ENCODE assay signal across 9 cellular contexts in the genomic region with DNA sequence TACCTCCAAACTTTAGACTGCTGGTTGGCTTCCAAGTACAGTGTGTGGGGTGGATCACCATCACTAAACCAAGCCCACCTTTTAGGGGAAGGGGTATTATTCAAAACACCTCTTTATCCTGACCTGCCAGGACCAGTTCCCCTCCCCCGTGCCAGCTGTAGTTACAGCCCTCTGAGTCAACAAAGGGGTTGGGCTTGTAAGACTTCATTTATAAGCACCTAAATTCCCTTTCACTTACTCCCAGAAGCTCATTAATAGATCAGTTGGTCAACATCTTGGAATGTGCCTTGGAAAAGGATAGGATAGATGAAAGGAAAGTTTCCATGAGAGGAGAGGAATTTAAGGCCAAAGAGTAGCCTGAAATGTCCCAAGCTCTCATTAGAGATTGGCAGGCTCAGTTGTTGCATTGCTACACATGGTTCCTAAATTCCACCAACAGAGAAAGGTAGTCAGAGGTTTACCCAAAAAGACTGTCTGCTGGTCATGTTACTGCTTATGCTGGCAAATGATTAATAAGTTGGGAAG. TPM values are rescaled to one million over a fixed set of nuclear protein-coding genes. Genes with fewer than 3 reads are reported as not detected.
DNase-seq lines count a peak whose midpoint lies in the region; ATAC-seq and TF ChIP-seq lines count a peak whose summit lies in the region.
"Had no signal": no experiment of that assay in that cellular context is flagged by ENCODE, and none has a peak within 500 bp of the region (broad histone marks: within the 10 kb centered on the region; RNA-seq: fewer than 3 reads in every experiment).

No MANE protein-coding gene starts in this region.

- no peaks in the 10 kb centered on the region for H3K27me3 ChIP-seq in kidney epithelial cell (ENCODE audit: control insufficient read depth, insufficient read depth, low read length)
- H3K27me3 ChIP-seq: neutrophil had no signal

- no peak overlapping the region for H3K4me3 ChIP-seq in kidney epithelial cell (ENCODE audit: low read depth, low read length)

- H3K36me3 Mint-ChIP-seq in activated CD8-positive, alpha-beta T cell treated with anti-CD3 and anti-CD28 coated beads, Interleukin-2, amount 10 ng/mL, durations not matched to agents 7 days and 5 days (ENCODE audit: low read depth) = peaks cover 2% of the 10 kb centered on the region

- DNase-seq in A172 (ENCODE audit: low spot score) (peak; percentile 74), H4 (ENCODE audit: low spot score) (peak; percentile 23), kidney epithelial cell (ENCODE audit: low read depth) (peak; percentile 94), occipital lobe (lab: John Stamatoyannopoulos, UW) (no peak), GM20000 (ENCODE audit: low spot score) (no peak), HEK293T (ENCODE audit: extremely low spot score) (no peak)
- no peak for DNase-seq in activated CD8-positive, alpha-beta T cell treated with anti-CD3 and anti-CD28 coated beads, Interleukin-2, amount 10 ng/mL, durations not matched to agents 7 days and 5 days

- H3K4me1 Mint-ChIP-seq in activated CD8-positive, alpha-beta T cell treated with anti-CD3 and anti-CD28 coated beads, Interleukin-2, amount 10 ng/mL, durations not matched to agents 7 days and 5 days (ENCODE audit: low read depth) = peaks cover 45% of the 10 kb centered on the region

- no peak for TF ChIP-seq CTCF in kidney epithelial cell (IDR thresholded peaks at IDR 0.05; ENCODE audit: insufficient read depth, low read length, poor library complexity, severe bottlenecking)
- no peak for TF ChIP-seq CTCF in GM20000 (IDR thresholded peaks at IDR 0.05; ENCODE audit: extremely low read depth, missing control alignments)

- H3K9me3 Mint-ChIP-seq in activated CD8-positive, alpha-beta T cell treated with anti-CD3 and anti-CD28 coated beads, Interleukin-2, amount 10 ng/mL, durations not matched to agents 7 days and 5 days (ENCODE audit: insufficient read depth) = no peaks in the 10 kb centered on the region

- H3K36me3 ChIP-seq in kidney epithelial cell (ENCODE audit: control insufficient read depth, insufficient read depth, low read length) = no peaks in the 10 kb centered on the region
- H3K36me3 ChIP-seq: neutrophil had no signal

- POLR2A ChIA-PET in activated CD8-positive, alpha-beta T cell treated with anti-CD3 and anti-CD28 coated beads, Interleukin-2, amount 10 ng/mL, durations not matched to agents 7 days and 5 days (lab: Charles Lee) = interaction anchor here (0.5 to 2.1 kb wide), 8 partner anchors 9 to 191 kb away, joined by 3 to 11 read pairs (median 4); no protein-coding TSS in a partner anchor
- POLR2A ChIA-PET in HEK293T (lab: Yijun Ruan, JAX) = no interaction called here

- no peak overlapping the region for H3K4me3 Mint-ChIP-seq in activated CD8-positive, alpha-beta T cell treated with anti-CD3 and anti-CD28 coated beads, Interleukin-2, amount 10 ng/mL, durations not matched to agents 7 days and 5 days

- no peaks in the 10 kb centered on the region for H3K27me3 Mint-ChIP-seq in activated CD8-positive, alpha-beta T cell treated with anti-CD3 and anti-CD28 coated beads, Interleukin-2, amount 10 ng/mL, durations not matched to agents 7 days and 5 days (ENCODE audit: low read depth)

- CTCF ChIA-PET in activated CD8-positive, alpha-beta T cell treated with anti-CD3 and anti-CD28 coated beads, Interleukin-2, amount 10 ng/mL, durations not matched to agents 7 days and 5 days (lab: Charles Lee) = interaction anchor here (0.6 to 3.8 kb wide), 16 partner anchors 13 to 229 kb away, joined by 3 to 49 read pairs (median 6); a partner anchor contains a TSS
- CTCF ChIA-PET in HEK293T (lab: Yijun Ruan, JAX) = no interaction called here

- H3K27ac Mint-ChIP-seq in activated CD8-positive, alpha-beta T cell treated with anti-CD3 and anti-CD28 coated beads, Interleukin-2, amount 10 ng/mL, durations not matched to agents 7 days and 5 days = peak overlapping the region; percentile 16

- ATAC-seq in activated CD8-positive, alpha-beta T cell treated with anti-CD3 and anti-CD28 coated beads, Interleukin-2, amount 10 ng/mL, durations not matched to agents 7 days and 5 days = no peak
- ATAC-seq in HG02852 (IDR thresholded peaks at IDR 0.05; ENCODE audit: unreplicated experiment) = no peak

TF ChIP-seq in HEK293T, 16 proteins besides CTCF, POLR2A, EP300 and RAD21:
- no peak for TF ChIP-seq HDGF (IDR thresholded peaks at IDR 0.05; ENCODE audit: borderline replicate concordance)
- no peak for TF ChIP-seq SP1 (IDR thresholded peaks at IDR 0.05)
- no peak for TF ChIP-seq ARNT (IDR thresholded peaks at IDR 0.05)
- no peak for TF ChIP-seq NFRKB (IDR thresholded peaks at IDR 0.05)
- TF ChIP-seq CTBP1 (IDR thresholded peaks at IDR 0.05; ENCODE audit: borderline replicate concordance) = no peak
- no peak for TF ChIP-seq FOXM1 (IDR thresholded peaks at IDR 0.05; ENCODE audit: borderline replicate concordance)
- TF ChIP-seq FOXK2 (IDR thresholded peaks at IDR 0.05) = no peak
- TF ChIP-seq BHLHE40 (IDR thresholded peaks at IDR 0.05; ENCODE audit: borderline replicate concordance) = no peak
- TF ChIP-seq, protein P1, sequence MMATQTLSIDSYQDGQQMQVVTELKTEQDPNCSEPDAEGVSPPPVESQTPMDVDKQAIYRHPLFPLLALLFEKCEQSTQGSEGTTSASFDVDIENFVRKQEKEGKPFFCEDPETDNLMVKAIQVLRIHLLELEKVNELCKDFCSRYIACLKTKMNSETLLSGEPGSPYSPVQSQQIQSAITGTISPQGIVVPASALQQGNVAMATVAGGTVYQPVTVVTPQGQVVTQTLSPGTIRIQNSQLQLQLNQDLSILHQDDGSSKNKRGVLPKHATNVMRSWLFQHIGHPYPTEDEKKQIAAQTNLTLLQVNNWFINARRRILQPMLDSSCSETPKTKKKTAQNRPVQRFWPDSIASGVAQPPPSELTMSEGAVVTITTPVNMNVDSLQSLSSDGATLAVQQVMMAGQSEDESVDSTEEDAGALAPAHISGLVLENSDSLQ (IDR thresholded peaks at IDR 0.05) = no peak
- no peak for TF ChIP-seq TARDBP (IDR thresholded peaks at IDR 0.05)
- no peak for TF ChIP-seq SUZ12 (IDR thresholded peaks at IDR 0.05)
- TF ChIP-seq FOXA1 (IDR thresholded peaks at IDR 0.05) = no peak
- TF ChIP-seq ZNF384 (IDR thresholded peaks at IDR 0.05) = no peak
- no peak for TF ChIP-seq L3MBTL2 (conservative IDR thresholded peaks at IDR 0.05)

RNA-seq across cellular contexts. Expression of a gene that starts 59.2 kb away (rescaled TPM):
- total RNA-seq in A172 (2014; rRNA removed; shearing (Covaris generic)) = 1.2 and 1.6 TPM in 2 replicates
- 0.41 and 0.45 TPM in 2 replicates for total RNA-seq in H4 (2014; rRNA removed; shearing (Covaris generic))
- 10 to 100 TPM; 29.6 to 34.5 TPM for total RNA-seq in activated CD8-positive, alpha-beta T cell treated with anti-CD3 and anti-CD28 coated beads, Interleukin-2, amount 10 ng/mL, durations not matched to agents 7 days and 5 days
- 56.3 and 65.8 TPM in 2 replicates for total RNA-seq in kidney epithelial cell
- 0.78 TPM for total RNA-seq in occipital lobe

Comparison
In these comparisons a context has a peak if more than half of its experiments do, and no peak if none do; other contexts are left out.
1. DNase-seq: peak in A172 (single experiment), H4 (single experiment) and kidney epithelial cell (single experiment); none in activated CD8-positive, alpha-beta T cell treated with anti-CD3 and anti-CD28 coated beads, Interleukin-2, amount 10 ng/mL, durations not matched to agents 7 days and 5 days (single experiment), occipital lobe (single experiment), GM20000 (single experiment) and HEK293T (single experiment).
2. RNA of a gene that starts 59.2 kb away (total RNA-seq): 56.3 to 65.8 TPM in kidney epithelial cell and 29.6 to 34.5 TPM in activated CD8-positive, alpha-beta T cell treated with anti-CD3 and anti-CD28 coated beads, Interleukin-2, amount 10 ng/mL, durations not matched to agents 7 days and 5 days; 1.2 to 1.6 TPM in A172, 0.78 TPM in occipital lobe (single experiment) and 0.41 to 0.45 TPM in H4; every median in the first group is over 10 times any median in the second.